ENCODE assay signal across 15 cellular contexts in the genomic region with DNA sequence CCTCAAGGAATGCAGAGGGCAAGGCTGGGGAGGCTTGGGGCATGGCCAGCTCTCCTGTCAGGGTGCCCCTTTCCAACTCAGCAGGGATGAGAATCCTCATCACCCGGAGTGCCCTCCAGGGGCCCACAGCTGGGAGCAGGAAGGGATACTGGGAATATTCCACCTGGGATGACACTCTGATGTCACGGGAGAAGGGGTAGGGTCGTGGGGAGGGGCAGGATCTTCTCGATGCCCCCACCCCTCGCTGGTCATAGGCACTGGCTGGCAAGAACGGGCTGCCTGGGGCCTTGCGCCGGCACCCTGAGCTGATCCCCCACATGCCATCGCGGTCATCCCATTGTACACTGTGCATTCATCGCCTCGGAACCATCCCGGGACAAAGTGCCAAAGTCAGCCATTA.
"Had no signal": no experiment of that assay in that cellular context is flagged by ENCODE, and none has a peak within 500 bp of the region (broad histone marks: within the 10 kb centered on the region; RNA-seq: fewer than 3 reads in every experiment).

No MANE protein-coding gene starts in this region.

- H3K4me1 ChIP-seq: adrenal gland had no signal

- H3K27ac ChIP-seq: SJCRH30 had no signal

- H3K9me3 Mint-ChIP-seq: activated naive CD8-positive, alpha-beta T cell treated with anti-CD3 and anti-CD28 coated beads, Interleukin-2, amount 10 ng/mL, durations not matched to agents 7 days and 5 days; T-helper 1 cell treated with Interleukin-12 subunit alpha and Interleukin-12 subunit beta and Interleukin-4 antibody, amounts not matched to agents 30 μg/mL and 1 μg/mL, for 36 hours had no signal

- H3K4me3 Mint-ChIP-seq: activated CD8-positive, alpha-beta T cell treated with anti-CD3 and anti-CD28 coated beads, Interleukin-2, amount 10 ng/mL, durations not matched to agents 7 days and 5 days; activated naive CD8-positive, alpha-beta T cell treated with anti-CD3 and anti-CD28 coated beads, Interleukin-2, amount 10 ng/mL, durations not matched to agents 7 days and 5 days; T-helper 1 cell treated with Interleukin-12 subunit alpha and Interleukin-12 subunit beta and Interleukin-4 antibody, amounts not matched to agents 30 μg/mL and 1 μg/mL, for 36 hours; WTC11 had no signal

- H3K9me3 ChIP-seq: adrenal gland, SJCRH30 had no signal

- H3K36me3 ChIP-seq: adrenal gland, SJCRH30 had no signal

- ATAC-seq: activated CD8-positive, alpha-beta T cell treated with anti-CD3 and anti-CD28 coated beads, Interleukin-2, amount 10 ng/mL, durations not matched to agents 7 days and 5 days had no signal

- H3K27me3 Mint-ChIP-seq: activated naive CD8-positive, alpha-beta T cell treated with anti-CD3 and anti-CD28 coated beads, Interleukin-2, amount 10 ng/mL, durations not matched to agents 7 days and 5 days had no signal

- H3K4me3 ChIP-seq: adrenal gland, SJCRH30 had no signal

- H3K36me3 Mint-ChIP-seq: activated naive CD8-positive, alpha-beta T cell treated with anti-CD3 and anti-CD28 coated beads, Interleukin-2, amount 10 ng/mL, durations not matched to agents 7 days and 5 days; WTC11 had no signal

- H3K27me3 ChIP-seq: adrenal gland, SJCRH30 had no signal

- H3K27ac Mint-ChIP-seq: activated CD8-positive, alpha-beta T cell treated with anti-CD3 and anti-CD28 coated beads, Interleukin-2, amount 10 ng/mL, durations not matched to agents 7 days and 5 days; activated naive CD8-positive, alpha-beta T cell treated with anti-CD3 and anti-CD28 coated beads, Interleukin-2, amount 10 ng/mL, durations not matched to agents 7 days and 5 days; T-helper 1 cell treated with Interleukin-12 subunit alpha and Interleukin-12 subunit beta and Interleukin-4 antibody, amounts not matched to agents 30 μg/mL and 1 μg/mL, for 36 hours; WTC11 had no signal

- DNase-seq: activated CD4-positive, alpha-beta T cell treated with anti-CD3 and anti-CD28 coated beads, Interleukin-2, amount 50 U/mL, for 4 hours; activated CD4-positive, CD25-positive, alpha-beta regulatory T cell treated with anti-CD3 and anti-CD28 coated beads, Interleukin-2, amount 50 U/mL, for 72 hours; activated CD8-positive, alpha-beta memory T cell treated with anti-CD3 and anti-CD28 coated beads, Interleukin-2, amount 50 U/mL, for 48 hours; activated naive CD4-positive, alpha-beta T cell treated with anti-CD3 and anti-CD28 coated beads, Interleukin-2, amount 50 U/mL, for 16 hours; activated naive CD8-positive, alpha-beta T cell treated with anti-CD3 and anti-CD28 coated beads, Interleukin-2, amount 10 ng/mL, durations not matched to agents 7 days and 5 days; activated T-cell treated with anti-CD3 and anti-CD28 coated beads, Interleukin-2, amount 50 U/mL, for 1 hour; KG1; NCI-H1048; NCI-H187 treated with DMSO at 0.1 percent for 48 hours; NCI-H2081 treated with DMSO at 0.1 percent for 48 hours had no signal
